1 cellular context compared by ENCODE assay signal in the genomic region with DNA sequence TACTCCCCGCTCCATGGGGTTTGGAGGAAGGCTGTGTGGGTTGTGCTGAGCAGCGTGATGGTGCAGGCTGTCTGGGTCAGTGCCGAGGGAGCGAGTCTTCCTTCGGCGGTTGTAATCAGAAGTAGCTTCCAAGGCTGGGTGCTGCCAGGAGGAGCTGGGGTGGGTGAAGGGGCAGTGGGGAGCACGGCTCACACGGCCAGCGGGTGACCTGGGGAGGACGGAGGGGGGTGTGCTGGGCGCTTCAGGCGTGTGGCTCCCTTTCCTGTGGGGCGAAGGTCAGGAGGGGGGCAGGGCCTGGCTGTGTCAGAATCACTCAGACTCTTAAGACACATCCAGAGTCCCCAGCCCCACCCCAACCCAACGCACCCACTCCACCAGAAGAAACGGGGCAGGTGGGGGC.
TF ChIP-seq lines count a peak whose summit lies in the region.

No MANE protein-coding gene starts in this region.

TF ChIP-seq in HepG2, 621 proteins besides CTCF, POLR2A, EP300 and RAD21 (continued from another document):
- TF ChIP-seq, protein P1, sequence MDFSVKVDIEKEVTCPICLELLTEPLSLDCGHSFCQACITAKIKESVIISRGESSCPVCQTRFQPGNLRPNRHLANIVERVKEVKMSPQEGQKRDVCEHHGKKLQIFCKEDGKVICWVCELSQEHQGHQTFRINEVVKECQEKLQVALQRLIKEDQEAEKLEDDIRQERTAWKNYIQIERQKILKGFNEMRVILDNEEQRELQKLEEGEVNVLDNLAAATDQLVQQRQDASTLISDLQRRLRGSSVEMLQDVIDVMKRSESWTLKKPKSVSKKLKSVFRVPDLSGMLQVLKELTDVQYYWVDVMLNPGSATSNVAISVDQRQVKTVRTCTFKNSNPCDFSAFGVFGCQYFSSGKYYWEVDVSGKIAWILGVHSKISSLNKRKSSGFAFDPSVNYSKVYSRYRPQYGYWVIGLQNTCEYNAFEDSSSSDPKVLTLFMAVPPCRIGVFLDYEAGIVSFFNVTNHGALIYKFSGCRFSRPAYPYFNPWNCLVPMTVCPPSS (IDR thresholded peaks at IDR 0.05) = no peak
- TF ChIP-seq, protein P2, sequence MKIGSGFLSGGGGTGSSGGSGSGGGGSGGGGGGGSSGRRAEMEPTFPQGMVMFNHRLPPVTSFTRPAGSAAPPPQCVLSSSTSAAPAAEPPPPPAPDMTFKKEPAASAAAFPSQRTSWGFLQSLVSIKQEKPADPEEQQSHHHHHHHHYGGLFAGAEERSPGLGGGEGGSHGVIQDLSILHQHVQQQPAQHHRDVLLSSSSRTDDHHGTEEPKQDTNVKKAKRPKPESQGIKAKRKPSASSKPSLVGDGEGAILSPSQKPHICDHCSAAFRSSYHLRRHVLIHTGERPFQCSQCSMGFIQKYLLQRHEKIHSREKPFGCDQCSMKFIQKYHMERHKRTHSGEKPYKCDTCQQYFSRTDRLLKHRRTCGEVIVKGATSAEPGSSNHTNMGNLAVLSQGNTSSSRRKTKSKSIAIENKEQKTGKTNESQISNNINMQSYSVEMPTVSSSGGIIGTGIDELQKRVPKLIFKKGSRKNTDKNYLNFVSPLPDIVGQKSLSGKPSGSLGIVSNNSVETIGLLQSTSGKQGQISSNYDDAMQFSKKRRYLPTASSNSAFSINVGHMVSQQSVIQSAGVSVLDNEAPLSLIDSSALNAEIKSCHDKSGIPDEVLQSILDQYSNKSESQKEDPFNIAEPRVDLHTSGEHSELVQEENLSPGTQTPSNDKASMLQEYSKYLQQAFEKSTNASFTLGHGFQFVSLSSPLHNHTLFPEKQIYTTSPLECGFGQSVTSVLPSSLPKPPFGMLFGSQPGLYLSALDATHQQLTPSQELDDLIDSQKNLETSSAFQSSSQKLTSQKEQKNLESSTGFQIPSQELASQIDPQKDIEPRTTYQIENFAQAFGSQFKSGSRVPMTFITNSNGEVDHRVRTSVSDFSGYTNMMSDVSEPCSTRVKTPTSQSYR (CRISPR knock-in tag; IDR thresholded peaks at IDR 0.05; ENCODE audit: borderline replicate concordance) = peak; percentile 54; the same call in 1 of the 2 replicates
- TF ChIP-seq TBP (CRISPR knock-in tag; IDR thresholded peaks at IDR 0.05) = no peak
- TF ChIP-seq, protein P3, sequence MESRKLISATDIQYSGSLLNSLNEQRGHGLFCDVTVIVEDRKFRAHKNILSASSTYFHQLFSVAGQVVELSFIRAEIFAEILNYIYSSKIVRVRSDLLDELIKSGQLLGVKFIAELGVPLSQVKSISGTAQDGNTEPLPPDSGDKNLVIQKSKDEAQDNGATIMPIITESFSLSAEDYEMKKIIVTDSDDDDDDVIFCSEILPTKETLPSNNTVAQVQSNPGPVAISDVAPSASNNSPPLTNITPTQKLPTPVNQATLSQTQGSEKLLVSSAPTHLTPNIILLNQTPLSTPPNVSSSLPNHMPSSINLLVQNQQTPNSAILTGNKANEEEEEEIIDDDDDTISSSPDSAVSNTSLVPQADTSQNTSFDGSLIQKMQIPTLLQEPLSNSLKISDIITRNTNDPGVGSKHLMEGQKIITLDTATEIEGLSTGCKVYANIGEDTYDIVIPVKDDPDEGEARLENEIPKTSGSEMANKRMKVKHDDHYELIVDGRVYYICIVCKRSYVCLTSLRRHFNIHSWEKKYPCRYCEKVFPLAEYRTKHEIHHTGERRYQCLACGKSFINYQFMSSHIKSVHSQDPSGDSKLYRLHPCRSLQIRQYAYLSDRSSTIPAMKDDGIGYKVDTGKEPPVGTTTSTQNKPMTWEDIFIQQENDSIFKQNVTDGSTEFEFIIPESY (CRISPR knock-in tag; IDR thresholded peaks at IDR 0.05) = peak; percentile 95
- no peak for TF ChIP-seq ZNF780A (CRISPR knock-in tag; IDR thresholded peaks at IDR 0.05)
- TF ChIP-seq TBX3 (IDR thresholded peaks at IDR 0.05; ENCODE audit: borderline replicate concordance) = no peak
- TF ChIP-seq PITX1 (CRISPR knock-in tag; IDR thresholded peaks at IDR 0.05) = no peak
- TF ChIP-seq, protein P4, sequence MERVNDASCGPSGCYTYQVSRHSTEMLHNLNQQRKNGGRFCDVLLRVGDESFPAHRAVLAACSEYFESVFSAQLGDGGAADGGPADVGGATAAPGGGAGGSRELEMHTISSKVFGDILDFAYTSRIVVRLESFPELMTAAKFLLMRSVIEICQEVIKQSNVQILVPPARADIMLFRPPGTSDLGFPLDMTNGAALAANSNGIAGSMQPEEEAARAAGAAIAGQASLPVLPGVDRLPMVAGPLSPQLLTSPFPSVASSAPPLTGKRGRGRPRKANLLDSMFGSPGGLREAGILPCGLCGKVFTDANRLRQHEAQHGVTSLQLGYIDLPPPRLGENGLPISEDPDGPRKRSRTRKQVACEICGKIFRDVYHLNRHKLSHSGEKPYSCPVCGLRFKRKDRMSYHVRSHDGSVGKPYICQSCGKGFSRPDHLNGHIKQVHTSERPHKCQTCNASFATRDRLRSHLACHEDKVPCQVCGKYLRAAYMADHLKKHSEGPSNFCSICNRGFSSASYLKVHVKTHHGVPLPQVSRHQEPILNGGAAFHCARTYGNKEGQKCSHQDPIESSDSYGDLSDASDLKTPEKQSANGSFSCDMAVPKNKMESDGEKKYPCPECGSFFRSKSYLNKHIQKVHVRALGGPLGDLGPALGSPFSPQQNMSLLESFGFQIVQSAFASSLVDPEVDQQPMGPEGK (CRISPR knock-in tag; IDR thresholded peaks at IDR 0.05) = peak; percentile 48; the same call in 1 of the 2 replicates
- peak; percentile 97 for TF ChIP-seq ZNF263 (CRISPR knock-in tag; IDR thresholded peaks at IDR 0.05)
- 0 out of 2 replicates have a peak, but pooled peaks have one; percentile 66 for TF ChIP-seq HNRNPL (IDR thresholded peaks at IDR 0.05; ENCODE audit: low read depth, low read length)
- TF ChIP-seq HNF4G (IDR thresholded peaks at IDR 0.05; ENCODE audit: borderline replicate concordance, low read depth, low read length) = peak; percentile 56; the same call in 1 of the 2 replicates
- no peak for TF ChIP-seq HNF4G (CRISPR knock-in tag; IDR thresholded peaks at IDR 0.05; ENCODE audit: borderline replicate concordance, low read depth)
- peak; percentile 88 for TF ChIP-seq RARA (CRISPR knock-in tag; IDR thresholded peaks at IDR 0.05)
- peak; percentile 46; the same call in 1 of the 2 replicates for TF ChIP-seq RXRA (CRISPR knock-in tag; IDR thresholded peaks at IDR 0.05)
- no peak for TF ChIP-seq SCMH1 (CRISPR knock-in tag; IDR thresholded peaks at IDR 0.05; ENCODE audit: borderline replicate concordance)
- TF ChIP-seq, protein P5, sequence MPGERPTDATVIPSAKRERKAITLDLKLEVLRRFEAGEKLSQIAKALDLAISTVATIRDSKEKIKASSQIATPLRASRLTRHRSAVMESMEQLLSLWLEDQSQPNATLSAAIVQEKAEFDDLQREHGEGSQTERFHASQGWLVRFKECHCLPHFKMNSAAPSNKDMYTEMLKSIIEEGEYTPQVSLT (CRISPR knock-in tag; IDR thresholded peaks at IDR 0.05; ENCODE audit: borderline replicate concordance, low read depth) = no peak
- TF ChIP-seq RXRB (CRISPR knock-in tag; IDR thresholded peaks at IDR 0.05; ENCODE audit: borderline replicate concordance) = peak; percentile 59
- no peak for TF ChIP-seq ZBTB7A (CRISPR knock-in tag; IDR thresholded peaks at IDR 0.05)
- no peak for TF ChIP-seq ZNF788 (CRISPR knock-in tag; IDR thresholded peaks at IDR 0.05; ENCODE audit: borderline replicate concordance)
- TF ChIP-seq SOX13 (IDR thresholded peaks at IDR 0.05) = no peak
- no peak for TF ChIP-seq SOX13 (CRISPR knock-in tag; conservative IDR thresholded peaks at IDR 0.05 in 1 of 2, IDR thresholded peaks at IDR 0.05 in 1 of 2)
